27 cellular contexts compared by ENCODE assay signal in genomic region chr15:72127724-72128322, GRCh38. TPM values are rescaled to one million over a fixed set of nuclear protein-coding genes. Genes with fewer than 3 reads are reported as not detected.
DNase-seq lines count a peak whose midpoint lies in the region; ATAC-seq, FAIRE-seq and TF ChIP-seq lines count a peak whose summit lies in the region.
"Had no signal": no experiment of that assay in that cellular context is flagged by ENCODE, and none has a peak within 500 bp of the region (broad histone marks: within the 10 kb centered on the region; RNA-seq: fewer than 3 reads in every experiment).

No MANE protein-coding gene starts in this region.

- no peak overlapping the region for H3K4me3 Mint-ChIP-seq in nephron
- H3K4me3 Mint-ChIP-seq: CD14-positive monocyte; CD4-positive, alpha-beta memory T cell; CD4-positive, CD25-positive, alpha-beta regulatory T cell; CD8-positive, alpha-beta memory T cell had no signal

- FAIRE-seq in HTR-8/SVneo (lab: Jason Lieb, UNC) = peak; percentile 46
- FAIRE-seq: A204.1, GM12878, GM12892, GM18507 had no signal

- H3K4me3 ChIP-seq in HEK293 (ENCODE audit: low read depth, low read length) = no peak overlapping the region
- no peak overlapping the region for H3K4me3 ChIP-seq in lower lobe of right lung
- H3K4me3 ChIP-seq: BLaER1, GM12878 had no signal

- ATAC-seq in lower lobe of right lung (no peak), HG02884 (IDR thresholded peaks at IDR 0.05; ENCODE audit: unreplicated experiment) (no peak)
- ATAC-seq: GM12878 had no signal

- H3K36me3 ChIP-seq in HEK293 (ENCODE audit: control insufficient read depth in 2 of 2, insufficient read depth in 1 of 2, low read length in 2 of 2) = no peaks in the 10 kb centered on the region; a peak in 1 of 3 replicates
- no peaks in the 10 kb centered on the region for H3K36me3 ChIP-seq in lower lobe of right lung
- H3K36me3 ChIP-seq: BE2C, BLaER1 had no signal

- H3K9me3 ChIP-seq in HEK293 (ENCODE audit: control insufficient read depth, insufficient read depth, low read depth, low read length) (no peaks in the 10 kb centered on the region), lower lobe of right lung (no peaks in the 10 kb centered on the region)
- H3K9me3 ChIP-seq: BE2C, BLaER1 had no signal

- H3K27ac ChIP-seq in HEK293 (ENCODE audit: extremely low read depth, low read depth, low read length) (no peak overlapping the region), lower lobe of right lung (no peak overlapping the region)
- H3K27ac ChIP-seq: BLaER1 had no signal

- CTCF ChIA-PET in HEK293 (lab: Yijun Ruan, JAX) = interaction anchor here (0.6 to 1.4 kb wide), 3 partner anchors 28 to 1612 kb away, joined by 3 to 13 read pairs (median 6); no protein-coding TSS in a partner anchor

- no peaks in the 10 kb centered on the region for H3K36me3 Mint-ChIP-seq in nephron (ENCODE audit: low read depth)
- H3K36me3 Mint-ChIP-seq: CD14-positive monocyte; CD4-positive, alpha-beta memory T cell; CD4-positive, CD25-positive, alpha-beta regulatory T cell; CD8-positive, alpha-beta memory T cell had no signal

- DNase-seq in HTR-8/SVneo (ENCODE audit: insufficient read length, low spot score) = no peak
- DNase-seq in occipital lobe (lab: John Stamatoyannopoulos, UW) = no peak
- DNase-seq in lower lobe of right lung = no peak
- DNase-seq: 8988T; ACHN; BE2C; C1 segment of cervical spinal cord; CD4-positive, alpha-beta memory T cell; CD4-positive, CD25-positive, alpha-beta regulatory T cell; CD8-positive, alpha-beta memory T cell; COR-L47; DMS 273 treated with DMSO at 0.1 percent for 48 hours; DMS153; DMS53; DMS79; DND-41; EL; GDM1 had no signal

- TF ChIP-seq CTCF in HEK293 (tag by site-specific recombination; IDR thresholded peaks at IDR 0.05) = no peak
- no peak for TF ChIP-seq CTCF in nephron (IDR thresholded peaks at IDR 0.05; ENCODE audit: unreplicated experiment in 3 of 3)
- no peak for TF ChIP-seq CTCF in lower lobe of right lung (IDR thresholded peaks at IDR 0.05)

- no peaks in the 10 kb centered on the region for H3K27me3 Mint-ChIP-seq in nephron (ENCODE audit: low read depth)
- H3K27me3 Mint-ChIP-seq: CD4-positive, CD25-positive, alpha-beta regulatory T cell; CD8-positive, alpha-beta memory T cell had no signal

- H3K9me3 Mint-ChIP-seq in nephron = no peaks in the 10 kb centered on the region
- H3K9me3 Mint-ChIP-seq: CD14-positive monocyte; CD4-positive, alpha-beta memory T cell; CD4-positive, CD25-positive, alpha-beta regulatory T cell; CD8-positive, alpha-beta memory T cell had no signal

- H3K27me3 ChIP-seq in lower lobe of right lung (ENCODE audit: low read depth) = no peaks in the 10 kb centered on the region
- H3K27me3 ChIP-seq: BE2C, BLaER1 had no signal

- H3K27ac Mint-ChIP-seq in nephron = peak overlapping the region; percentile 4 to 13 (median 12)
- H3K27ac Mint-ChIP-seq: CD4-positive, alpha-beta memory T cell; CD4-positive, CD25-positive, alpha-beta regulatory T cell; CD8-positive, alpha-beta memory T cell had no signal

- intact Hi-C loops in lower lobe of right lung (cut with DNase I) = no loop called here

- H3K4me1 Mint-ChIP-seq in nephron = no peaks in the 10 kb centered on the region
- H3K4me1 Mint-ChIP-seq: CD14-positive monocyte; CD4-positive, alpha-beta memory T cell; CD8-positive, alpha-beta memory T cell had no signal

- H3K4me1 ChIP-seq in HEK293 (ENCODE audit: control insufficient read depth, insufficient read depth, low read length) (peaks cover 12% of the 10 kb centered on the region), lower lobe of right lung (no peaks in the 10 kb centered on the region)
- H3K4me1 ChIP-seq: BE2C had no signal

- POLR2A ChIA-PET in HEK293 (lab: Yijun Ruan, JAX) = interaction anchor here (0.6 to 0.8 kb wide), 2 partner anchors 10 to 11 kb away, joined by 3 to 4 read pairs; partner anchors contain the start of genes MYO9A and SENP8

TF ChIP-seq in HEK293, 187 proteins besides CTCF, POLR2A, EP300 and RAD21:
- TF ChIP-seq PRDM1 (tag by site-specific recombination; IDR thresholded peaks at IDR 0.05) = peak; percentile 54
- no peak for TF ChIP-seq ZNF311 (tag by site-specific recombination; IDR thresholded peaks at IDR 0.05; ENCODE audit: borderline replicate concordance)
- TF ChIP-seq ZNF398 (tag by site-specific recombination; IDR thresholded peaks at IDR 0.05) = peak; percentile 80
- peak; percentile 33; the same call in 1 of the 2 replicates for TF ChIP-seq ZNF335 (tag by site-specific recombination; conservative IDR thresholded peaks at IDR 0.05)
- peak; percentile 96 for TF ChIP-seq ZNF121 (tag by site-specific recombination; IDR thresholded peaks at IDR 0.05)
- no peak for TF ChIP-seq BCL11B (tag by site-specific recombination; IDR thresholded peaks at IDR 0.05; ENCODE audit: low read depth)

RNA-seq across cellular contexts. Expression of gene SENP8, which starts 9.6 kb away (rescaled TPM):
- total RNA-seq in occipital lobe (6.9 TPM), lower lobe of right lung (3.6 TPM)

RNA-seq across cellular contexts. Expression of gene MYO9A, which starts 9.9 kb away (rescaled TPM):
- total RNA-seq in occipital lobe (155 TPM), lower lobe of right lung (73.8 TPM)
